ENCODE assay signal across 23 cellular contexts in the genomic region with DNA sequence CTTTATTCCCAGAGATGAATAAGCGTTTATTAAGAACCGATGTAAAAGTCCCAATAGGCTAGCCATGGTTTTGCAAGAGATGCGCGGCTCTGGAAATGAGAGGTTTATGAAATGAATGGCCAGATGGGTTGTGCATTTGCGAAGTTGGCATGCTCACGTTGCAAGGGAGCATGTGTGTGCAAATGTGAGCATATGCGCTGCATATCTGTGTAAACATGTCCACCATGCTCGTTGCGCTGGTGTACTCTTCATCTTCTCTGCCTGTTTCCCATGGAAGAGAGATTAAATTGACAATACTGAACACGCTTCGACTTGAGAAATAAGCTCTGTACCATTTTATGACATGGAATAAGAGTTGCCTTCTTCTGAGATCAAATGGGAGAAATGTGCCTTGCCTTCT.
DNase-seq lines count a peak whose midpoint lies in the region; ATAC-seq and TF ChIP-seq lines count a peak whose summit lies in the region.
"Had no signal": no experiment of that assay in that cellular context is flagged by ENCODE, and none has a peak within 500 bp of the region (broad histone marks: within the 10 kb centered on the region; RNA-seq: fewer than 3 reads in every experiment).

No MANE protein-coding gene starts in this region.

- H3K4me3 ChIP-seq in endodermal cell (ENCODE audit: low read length): peak overlapping the region; percentile 73
- H3K4me3 ChIP-seq in neural progenitor cell: peak overlapping the region; percentile 57
- H3K4me3 ChIP-seq: BLaER1 treated with 17β-estradiol and CSF1 and Interleukin-3, amounts not matched to agents 10 nM and 100 nM; colonic mucosa; lower lobe of right lung; transverse colon had no signal

- no peaks in the 10 kb centered on the region for H3K79me1 ChIP-seq in H9 (ENCODE audit: insufficient read depth, low read depth, low read length, poor library complexity, severe bottlenecking)

- H3K4me1 ChIP-seq in H9 (ENCODE audit: insufficient read depth, low read length): no peaks in the 10 kb centered on the region; the same call in 1 of the 2 replicates
- H3K4me1 ChIP-seq in endodermal cell (ENCODE audit: control insufficient read depth, insufficient read depth, low read length): no peaks in the 10 kb centered on the region
- H3K4me1 ChIP-seq in neural progenitor cell: peaks cover 13% of the 10 kb centered on the region
- H3K4me1 ChIP-seq: colonic mucosa, lower lobe of right lung had no signal

- H2BK5ac ChIP-seq in H9 (ENCODE audit: insufficient read length, low read length): no peak overlapping the region

- no peak overlapping the region for H3T11ph ChIP-seq in H9 (ENCODE audit: low read length)

- H3K4me3 Mint-ChIP-seq in H9 (peak overlapping the region; percentile 72 to 83), endodermal cell (peak overlapping the region; percentile 52), neural progenitor cell (peak overlapping the region; percentile 81)
- H3K4me3 Mint-ChIP-seq: activated naive CD4-positive, alpha-beta T cell treated with anti-CD3 and anti-CD28 coated beads, Interleukin-2, amount 50 U/mL, for 24 hours; naive thymus-derived CD4-positive, alpha-beta T cell had no signal

- H3K9ac ChIP-seq in H9 (ENCODE audit: extremely low read depth, insufficient read length, low read length) (peak overlapping the region; percentile 3), endodermal cell (ENCODE audit: extremely low read depth, low read length, poor library complexity, severe bottlenecking) (no peak overlapping the region), neural progenitor cell (no peak overlapping the region)
- H3K9ac ChIP-seq: BLaER1 treated with 17β-estradiol and CSF1 and Interleukin-3, amounts not matched to agents 10 nM and 100 nM had no signal

- no peak for TF ChIP-seq CTCF in H9 (conservative IDR thresholded peaks at IDR 0.05)
- TF ChIP-seq CTCF in endodermal cell (conservative IDR thresholded peaks at IDR 0.05): no peak
- no peak for TF ChIP-seq CTCF in neural progenitor cell (IDR thresholded peaks at IDR 0.05)

- H3K4ac ChIP-seq in H9 (ENCODE audit: low read depth, low read length): no peak overlapping the region

- H3K36me3 Mint-ChIP-seq in H9 (ENCODE audit: insufficient read depth in 1 of 3, low read depth in 3 of 3): no peaks in the 10 kb centered on the region
- no peaks in the 10 kb centered on the region for H3K36me3 Mint-ChIP-seq in endodermal cell (ENCODE audit: low read depth)
- no peaks in the 10 kb centered on the region for H3K36me3 Mint-ChIP-seq in neural progenitor cell
- H3K36me3 Mint-ChIP-seq: activated naive CD4-positive, alpha-beta T cell treated with anti-CD3 and anti-CD28 coated beads, Interleukin-2, amount 50 U/mL, for 24 hours had no signal

- no peak overlapping the region for H3K56ac ChIP-seq in H9 (ENCODE audit: insufficient read length, low read depth, low read length)

- peaks cover 6% of the 10 kb centered on the region for H3F3A ChIP-seq in neural progenitor cell (ENCODE audit: low read depth)

- H2BK20ac ChIP-seq in H9 (ENCODE audit: low read depth, low read length, poor library complexity, severe bottlenecking): no peak overlapping the region

- H3K27ac ChIP-seq in H9 (ENCODE audit: insufficient read length, low read depth, low read length) (no peak overlapping the region), endodermal cell (ENCODE audit: low read depth, low read length) (no peak overlapping the region), neural progenitor cell (no peak overlapping the region)
- H3K27ac ChIP-seq: colonic mucosa, lower lobe of right lung, transverse colon, WERI-Rb-1 had no signal

- no peak overlapping the region for H2AK5ac ChIP-seq in H9 (ENCODE audit: insufficient read length, low read length)

- H3K4me2 ChIP-seq in H9 (ENCODE audit: insufficient read depth, insufficient read length, low read length) (peak overlapping the region; percentile 60), neural progenitor cell (peak overlapping the region; percentile 98)

- no peaks in the 10 kb centered on the region for H4K20me1 ChIP-seq in H9 (ENCODE audit: control insufficient read depth, insufficient read depth, insufficient read length)
- no peaks in the 10 kb centered on the region for H4K20me1 ChIP-seq in neural progenitor cell (ENCODE audit: low read depth)
- H4K20me1 ChIP-seq: BLaER1 treated with 17β-estradiol and CSF1 and Interleukin-3, amounts not matched to agents 10 nM and 100 nM had no signal

- H3K36me3 ChIP-seq in endodermal cell (ENCODE audit: control insufficient read depth, insufficient read depth, low read length) (no peaks in the 10 kb centered on the region), neural progenitor cell (no peaks in the 10 kb centered on the region)
- H3K36me3 ChIP-seq: BLaER1 treated with 17β-estradiol and CSF1 and Interleukin-3, amounts not matched to agents 10 nM and 100 nM; colonic mucosa; lower lobe of right lung; transverse colon; WERI-Rb-1 had no signal

- H3K79me2 ChIP-seq in H9 (ENCODE audit: insufficient read depth, low read length): no peaks in the 10 kb centered on the region
- H3K79me2 ChIP-seq in neural progenitor cell (ENCODE audit: low read depth): no peaks in the 10 kb centered on the region

- peaks cover 8% of the 10 kb centered on the region for H3K23me2 ChIP-seq in H9 (ENCODE audit: insufficient read length, low read depth, low read length, poor library complexity, severe bottlenecking)

- no peak overlapping the region for H4K8ac ChIP-seq in H9 (replicated peaks; ENCODE audit: insufficient read length, low read depth, low read length)

- no peak for ATAC-seq in HG03354 (IDR thresholded peaks at IDR 0.05; ENCODE audit: poor library complexity, severe bottlenecking, unreplicated experiment)
- ATAC-seq: esophagus mucosa; lower lobe of right lung; naive thymus-derived CD4-positive, alpha-beta T cell had no signal

- DNase-seq in H9: no peak
- DNase-seq in NCI-H748 (lab: John Stamatoyannopoulos, UW; ENCODE audit: unreplicated experiment): peak; percentile 49
- no peak for DNase-seq in endodermal cell
- no peak for DNase-seq in neural progenitor cell (ENCODE audit: low spot score)
- DNase-seq in epidermal melanocyte (ENCODE audit: insufficient read length, low spot score): no peak
- DNase-seq in RKO (ENCODE audit: low spot score): no peak
- DNase-seq: activated CD4-positive, alpha-beta T cell treated with anti-CD3 and anti-CD28 coated beads for 48 hours; colonic mucosa; KBM-7; lower lobe of right lung; naive thymus-derived CD4-positive, alpha-beta T cell; NCI-H1105; NCI-H2029 treated with DMSO at 0.1 percent for 48 hours; NCI-H526 treated with DMSO at 0.1 percent for 48 hours; OCI-M1; stimulated activated CD4-positive, alpha-beta T cell treated with anti-CD3 and anti-CD28 coated beads, Interleukin-15, amount 100 ng/mL, for 24 hours; stimulated activated CD4-positive, alpha-beta T cell treated with anti-CD3 and anti-CD28 coated beads, Interleukin-4, amount 100 ng/mL, for 4 hours; transverse colon; WERI-Rb-1 had no signal

- no peaks in the 10 kb centered on the region; a peak in 1 of 5 replicates for H3K9me3 Mint-ChIP-seq in H9
- H3K9me3 Mint-ChIP-seq in endodermal cell: no peaks in the 10 kb centered on the region
- no peaks in the 10 kb centered on the region for H3K9me3 Mint-ChIP-seq in neural progenitor cell

- H2BK15ac ChIP-seq in H9 (ENCODE audit: low read depth, low read length): no peak overlapping the region

- no peak overlapping the region for H3K14ac ChIP-seq in H9 (ENCODE audit: insufficient read depth, low read length)

- H3K4me1 Mint-ChIP-seq in H9 (peaks cover 9 to 16% of the 10 kb centered on the region in 2 experiments), endodermal cell (peaks cover 4% of the 10 kb centered on the region), neural progenitor cell (peaks cover 18% of the 10 kb centered on the region)
- H3K4me1 Mint-ChIP-seq: activated naive CD4-positive, alpha-beta T cell treated with anti-CD3 and anti-CD28 coated beads, Interleukin-2, amount 50 U/mL, for 24 hours; naive thymus-derived CD4-positive, alpha-beta T cell had no signal

- H3K18ac ChIP-seq in H9 (ENCODE audit: insufficient read length, low read depth, low read length): no peak overlapping the region

- no peak overlapping the region for H2AFZ ChIP-seq in H9 (ENCODE audit: low read length)
- H2AFZ ChIP-seq in neural progenitor cell (replicated peaks): peak overlapping the region; percentile 57

- H3K27ac Mint-ChIP-seq in H9 (no peak overlapping the region), endodermal cell (no peak overlapping the region), neural progenitor cell (no peak overlapping the region)
- H3K27ac Mint-ChIP-seq: activated naive CD4-positive, alpha-beta T cell treated with anti-CD3 and anti-CD28 coated beads, Interleukin-2, amount 50 U/mL, for 24 hours; naive thymus-derived CD4-positive, alpha-beta T cell had no signal

- H2BK120ac ChIP-seq in H9 (ENCODE audit: low read depth, low read length, poor library complexity, severe bottlenecking): no peak overlapping the region

- no peak overlapping the region for H4K5ac ChIP-seq in H9 (ENCODE audit: insufficient read length, low read depth, low read length)

- H3K23ac ChIP-seq in H9 (ENCODE audit: insufficient read length, low read depth, low read length): no peak overlapping the region

- no CpG with 5 or more reads among the region's 11 CpGs for WGBS in H9 (ENCODE audit: extremely low coverage, insufficient read length, low lambda C conversion rate)
- whole genome bisulfite sequencing in endodermal cell (ENCODE audit: insufficient coverage in 1 of 2, insufficient read length in 1 of 2), 2 experiments: 82 to 92% methylated on average over 11 of the region's 11 CpGs

- H3K9me3 ChIP-seq in H9 (ENCODE audit: control insufficient read depth, low read depth, low read length) (no peaks in the 10 kb centered on the region), endodermal cell (ENCODE audit: control insufficient read depth, low read length) (no peaks in the 10 kb centered on the region), neural progenitor cell (ENCODE audit: low read depth) (no peaks in the 10 kb centered on the region)
- H3K9me3 ChIP-seq: BLaER1 treated with 17β-estradiol and CSF1 and Interleukin-3, amounts not matched to agents 10 nM and 100 nM; colonic mucosa; lower lobe of right lung; transverse colon had no signal

- H4K91ac ChIP-seq in H9 (ENCODE audit: insufficient read length, low read depth, low read length): no peak overlapping the region

- no peak overlapping the region for H2BK12ac ChIP-seq in H9 (ENCODE audit: insufficient read length, low read depth, low read length)

- H3K27me3 Mint-ChIP-seq in H9 (ENCODE audit: low read depth) (peaks cover 30% of the 10 kb centered on the region), endodermal cell (ENCODE audit: insufficient read depth) (peaks cover 52% of the 10 kb centered on the region), neural progenitor cell (ENCODE audit: insufficient read depth, low read depth) (peaks cover 6% of the 10 kb centered on the region)

- H3K27me3 ChIP-seq in H9 (ENCODE audit: insufficient read depth, low read length) (no peaks in the 10 kb centered on the region; the same call in 1 of the 2 replicates), endodermal cell (ENCODE audit: control insufficient read depth, insufficient read depth, low read length, poor library complexity, severe bottlenecking) (peaks cover 67% of the 10 kb centered on the region), neural progenitor cell (peaks cover 34% of the 10 kb centered on the region)
- H3K27me3 ChIP-seq: BLaER1 treated with 17β-estradiol and CSF1 and Interleukin-3, amounts not matched to agents 10 nM and 100 nM had no signal
